ENCODE assay signal across 1 cellular context in genomic region chr9:131529597-131530545, GRCh38.
A peak's percentile ranks its signal among the peaks of the same experiment; 100 is the strongest.
TF ChIP-seq lines count a peak whose summit lies in the region.

No MANE protein-coding gene starts in this region.

TF ChIP-seq in HepG2, 621 proteins besides CTCF, POLR2A, EP300 and RAD21 (continued from another document and continues in another):
- TF ChIP-seq, protein P1, sequence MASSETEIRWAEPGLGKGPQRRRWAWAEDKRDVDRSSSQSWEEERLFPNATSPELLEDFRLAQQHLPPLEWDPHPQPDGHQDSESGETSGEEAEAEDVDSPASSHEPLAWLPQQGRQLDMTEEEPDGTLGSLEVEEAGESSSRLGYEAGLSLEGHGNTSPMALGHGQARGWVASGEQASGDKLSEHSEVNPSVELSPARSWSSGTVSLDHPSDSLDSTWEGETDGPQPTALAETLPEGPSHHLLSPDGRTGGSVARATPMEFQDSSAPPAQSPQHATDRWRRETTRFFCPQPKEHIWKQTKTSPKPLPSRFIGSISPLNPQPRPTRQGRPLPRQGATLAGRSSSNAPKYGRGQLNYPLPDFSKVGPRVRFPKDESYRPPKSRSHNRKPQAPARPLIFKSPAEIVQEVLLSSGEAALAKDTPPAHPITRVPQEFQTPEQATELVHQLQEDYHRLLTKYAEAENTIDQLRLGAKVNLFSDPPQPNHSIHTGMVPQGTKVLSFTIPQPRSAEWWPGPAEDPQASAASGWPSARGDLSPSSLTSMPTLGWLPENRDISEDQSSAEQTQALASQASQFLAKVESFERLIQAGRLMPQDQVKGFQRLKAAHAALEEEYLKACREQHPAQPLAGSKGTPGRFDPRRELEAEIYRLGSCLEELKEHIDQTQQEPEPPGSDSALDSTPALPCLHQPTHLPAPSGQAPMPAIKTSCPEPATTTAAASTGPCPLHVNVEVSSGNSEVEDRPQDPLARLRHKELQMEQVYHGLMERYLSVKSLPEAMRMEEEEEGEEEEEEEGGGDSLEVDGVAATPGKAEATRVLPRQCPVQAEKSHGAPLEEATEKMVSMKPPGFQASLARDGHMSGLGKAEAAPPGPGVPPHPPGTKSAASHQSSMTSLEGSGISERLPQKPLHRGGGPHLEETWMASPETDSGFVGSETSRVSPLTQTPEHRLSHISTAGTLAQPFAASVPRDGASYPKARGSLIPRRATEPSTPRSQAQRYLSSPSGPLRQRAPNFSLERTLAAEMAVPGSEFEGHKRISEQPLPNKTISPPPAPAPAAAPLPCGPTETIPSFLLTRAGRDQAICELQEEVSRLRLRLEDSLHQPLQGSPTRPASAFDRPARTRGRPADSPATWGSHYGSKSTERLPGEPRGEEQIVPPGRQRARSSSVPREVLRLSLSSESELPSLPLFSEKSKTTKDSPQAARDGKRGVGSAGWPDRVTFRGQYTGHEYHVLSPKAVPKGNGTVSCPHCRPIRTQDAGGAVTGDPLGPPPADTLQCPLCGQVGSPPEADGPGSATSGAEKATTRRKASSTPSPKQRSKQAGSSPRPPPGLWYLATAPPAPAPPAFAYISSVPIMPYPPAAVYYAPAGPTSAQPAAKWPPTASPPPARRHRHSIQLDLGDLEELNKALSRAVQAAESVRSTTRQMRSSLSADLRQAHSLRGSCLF (CRISPR knock-in tag; IDR thresholded peaks at IDR 0.05; ENCODE audit: borderline replicate concordance), result no peak
- TF ChIP-seq ZNF562 (CRISPR knock-in tag; IDR thresholded peaks at IDR 0.05; ENCODE audit: borderline replicate concordance) (no peak), RFXANK (CRISPR knock-in tag; IDR thresholded peaks at IDR 0.05) (no peak), ZNF570 (CRISPR knock-in tag; IDR thresholded peaks at IDR 0.05; ENCODE audit: borderline replicate concordance) (no peak), U2AF1 (optimal IDR thresholded peaks at IDR 0.05; ENCODE audit: low read depth, low read length) (no peak), ZNF367 (CRISPR knock-in tag; IDR thresholded peaks at IDR 0.05; ENCODE audit: borderline replicate concordance) (no peak), ZNF780A (CRISPR knock-in tag; IDR thresholded peaks at IDR 0.05) (no peak), ZNF432 (CRISPR knock-in tag; IDR thresholded peaks at IDR 0.05; ENCODE audit: borderline replicate concordance) (no peak), ZNF614 (CRISPR knock-in tag; IDR thresholded peaks at IDR 0.05; ENCODE audit: borderline replicate concordance) (no peak), NONO (IDR thresholded peaks at IDR 0.05) (no peak), NONO (CRISPR knock-in tag; conservative IDR thresholded peaks at IDR 0.05) (no peak), SMAD9 (CRISPR knock-in tag; IDR thresholded peaks at IDR 0.05) (no peak), ZNF407 (CRISPR knock-in tag; IDR thresholded peaks at IDR 0.05; ENCODE audit: not compliant biosample characterization) (no peak), YEATS4 (CRISPR knock-in tag; IDR thresholded peaks at IDR 0.05; ENCODE audit: borderline replicate concordance) (0 out of 2 replicates have a peak, but pooled peaks have one; percentile 35), ZFP90 (CRISPR knock-in tag; IDR thresholded peaks at IDR 0.05; ENCODE audit: borderline replicate concordance) (no peak), ATF7 (IDR thresholded peaks at IDR 0.05) (no peak), ATF7 (CRISPR knock-in tag; IDR thresholded peaks at IDR 0.05) (0 out of 2 replicates have a peak, but pooled peaks have one; percentile 3), ZNF337 (CRISPR knock-in tag; IDR thresholded peaks at IDR 0.05; ENCODE audit: borderline replicate concordance, low read depth) (no peak), ZFP41 (CRISPR knock-in tag; IDR thresholded peaks at IDR 0.05; ENCODE audit: borderline replicate concordance) (no peak), ZNF607 (CRISPR knock-in tag; IDR thresholded peaks at IDR 0.05; ENCODE audit: borderline replicate concordance) (0 out of 2 replicates have a peak, but pooled peaks have one; percentile 27)
- TF ChIP-seq, protein P2, sequence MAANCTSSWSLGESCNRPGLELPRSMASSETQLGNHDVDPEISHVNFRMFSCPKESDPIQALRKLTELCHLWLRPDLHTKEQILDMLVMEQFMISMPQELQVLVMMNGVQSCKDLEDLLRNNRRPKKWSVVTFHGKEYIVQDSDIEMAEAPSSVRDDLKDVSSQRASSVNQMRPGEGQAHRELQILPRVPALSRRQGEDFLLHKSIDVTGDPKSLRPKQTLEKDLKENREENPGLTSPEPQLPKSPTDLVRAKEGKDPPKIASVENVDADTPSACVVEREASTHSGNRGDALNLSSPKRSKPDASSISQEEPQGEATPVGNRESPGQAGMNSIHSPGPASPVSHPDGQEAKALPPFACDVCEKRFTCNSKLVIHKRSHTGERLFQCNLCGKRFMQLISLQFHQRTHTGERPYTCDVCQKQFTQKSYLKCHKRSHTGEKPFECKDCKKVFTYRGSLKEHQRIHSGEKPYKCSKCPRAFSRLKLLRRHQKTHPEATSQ (CRISPR knock-in tag; IDR thresholded peaks at IDR 0.05; ENCODE audit: borderline replicate concordance), result 0 out of 2 replicates have a peak, but pooled peaks have one; percentile 28
- TF ChIP-seq, protein P3, sequence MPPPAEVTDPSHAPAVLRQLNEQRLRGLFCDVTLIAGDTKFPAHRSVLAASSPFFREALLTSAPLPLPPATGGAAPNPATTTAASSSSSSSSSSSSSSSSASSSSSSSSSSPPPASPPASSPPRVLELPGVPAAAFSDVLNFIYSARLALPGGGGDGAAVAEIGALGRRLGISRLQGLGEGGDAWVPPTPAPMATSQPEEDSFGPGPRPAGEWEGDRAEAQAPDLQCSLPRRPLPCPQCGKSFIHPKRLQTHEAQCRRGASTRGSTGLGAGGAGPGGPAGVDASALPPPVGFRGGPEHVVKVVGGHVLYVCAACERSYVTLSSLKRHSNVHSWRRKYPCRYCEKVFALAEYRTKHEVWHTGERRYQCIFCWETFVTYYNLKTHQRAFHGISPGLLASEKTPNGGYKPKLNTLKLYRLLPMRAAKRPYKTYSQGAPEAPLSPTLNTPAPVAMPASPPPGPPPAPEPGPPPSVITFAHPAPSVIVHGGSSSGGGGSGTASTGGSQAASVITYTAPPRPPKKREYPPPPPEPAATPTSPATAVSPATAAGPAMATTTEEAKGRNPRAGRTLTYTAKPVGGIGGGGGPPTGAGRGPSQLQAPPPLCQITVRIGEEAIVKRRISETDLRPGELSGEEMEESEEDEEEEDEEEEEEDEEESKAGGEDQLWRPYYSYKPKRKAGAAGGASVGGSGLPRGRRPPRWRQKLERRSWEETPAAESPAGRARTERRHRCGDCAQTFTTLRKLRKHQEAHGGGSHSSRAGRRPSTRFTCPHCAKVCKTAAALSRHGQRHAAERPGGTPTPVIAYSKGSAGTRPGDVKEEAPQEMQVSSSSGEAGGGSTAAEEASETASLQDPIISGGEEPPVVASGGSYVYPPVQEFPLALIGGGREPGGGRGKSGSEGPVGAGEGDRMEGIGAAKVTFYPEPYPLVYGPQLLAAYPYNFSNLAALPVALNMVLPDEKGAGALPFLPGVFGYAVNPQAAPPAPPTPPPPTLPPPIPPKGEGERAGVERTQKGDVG (CRISPR knock-in tag; IDR thresholded peaks at IDR 0.05; ENCODE audit: borderline replicate concordance), result no peak
- TF ChIP-seq, protein P4, sequence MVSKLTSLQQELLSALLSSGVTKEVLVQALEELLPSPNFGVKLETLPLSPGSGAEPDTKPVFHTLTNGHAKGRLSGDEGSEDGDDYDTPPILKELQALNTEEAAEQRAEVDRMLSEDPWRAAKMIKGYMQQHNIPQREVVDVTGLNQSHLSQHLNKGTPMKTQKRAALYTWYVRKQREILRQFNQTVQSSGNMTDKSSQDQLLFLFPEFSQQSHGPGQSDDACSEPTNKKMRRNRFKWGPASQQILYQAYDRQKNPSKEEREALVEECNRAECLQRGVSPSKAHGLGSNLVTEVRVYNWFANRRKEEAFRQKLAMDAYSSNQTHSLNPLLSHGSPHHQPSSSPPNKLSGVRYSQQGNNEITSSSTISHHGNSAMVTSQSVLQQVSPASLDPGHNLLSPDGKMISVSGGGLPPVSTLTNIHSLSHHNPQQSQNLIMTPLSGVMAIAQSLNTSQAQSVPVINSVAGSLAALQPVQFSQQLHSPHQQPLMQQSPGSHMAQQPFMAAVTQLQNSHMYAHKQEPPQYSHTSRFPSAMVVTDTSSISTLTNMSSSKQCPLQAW (CRISPR knock-in tag; IDR thresholded peaks at IDR 0.05), result peak; percentile 20; the same call in 1 of the 2 replicates
- TF ChIP-seq, protein P5, sequence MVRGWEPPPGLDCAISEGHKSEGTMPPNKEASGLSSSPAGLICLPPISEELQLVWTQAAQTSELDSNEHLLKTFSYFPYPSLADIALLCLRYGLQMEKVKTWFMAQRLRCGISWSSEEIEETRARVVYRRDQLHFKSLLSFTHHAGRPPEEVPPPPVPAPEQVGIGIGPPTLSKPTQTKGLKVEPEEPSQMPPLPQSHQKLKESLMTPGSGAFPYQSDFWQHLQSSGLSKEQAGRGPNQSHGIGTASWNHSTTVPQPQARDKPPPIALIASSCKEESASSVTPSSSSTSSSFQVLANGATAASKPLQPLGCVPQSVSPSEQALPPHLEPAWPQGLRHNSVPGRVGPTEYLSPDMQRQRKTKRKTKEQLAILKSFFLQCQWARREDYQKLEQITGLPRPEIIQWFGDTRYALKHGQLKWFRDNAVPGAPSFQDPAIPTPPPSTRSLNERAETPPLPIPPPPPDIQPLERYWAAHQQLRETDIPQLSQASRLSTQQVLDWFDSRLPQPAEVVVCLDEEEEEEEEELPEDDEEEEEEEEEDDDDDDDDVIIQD (CRISPR knock-in tag; IDR thresholded peaks at IDR 0.05; ENCODE audit: low read depth), result no peak
- TF ChIP-seq, protein P6, sequence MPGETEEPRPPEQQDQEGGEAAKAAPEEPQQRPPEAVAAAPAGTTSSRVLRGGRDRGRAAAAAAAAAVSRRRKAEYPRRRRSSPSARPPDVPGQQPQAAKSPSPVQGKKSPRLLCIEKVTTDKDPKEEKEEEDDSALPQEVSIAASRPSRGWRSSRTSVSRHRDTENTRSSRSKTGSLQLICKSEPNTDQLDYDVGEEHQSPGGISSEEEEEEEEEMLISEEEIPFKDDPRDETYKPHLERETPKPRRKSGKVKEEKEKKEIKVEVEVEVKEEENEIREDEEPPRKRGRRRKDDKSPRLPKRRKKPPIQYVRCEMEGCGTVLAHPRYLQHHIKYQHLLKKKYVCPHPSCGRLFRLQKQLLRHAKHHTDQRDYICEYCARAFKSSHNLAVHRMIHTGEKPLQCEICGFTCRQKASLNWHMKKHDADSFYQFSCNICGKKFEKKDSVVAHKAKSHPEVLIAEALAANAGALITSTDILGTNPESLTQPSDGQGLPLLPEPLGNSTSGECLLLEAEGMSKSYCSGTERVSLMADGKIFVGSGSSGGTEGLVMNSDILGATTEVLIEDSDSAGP (CRISPR knock-in tag; IDR thresholded peaks at IDR 0.05; ENCODE audit: borderline replicate concordance), result 0 out of 2 replicates have a peak, but pooled peaks have one; percentile 25
- TF ChIP-seq, protein P7, sequence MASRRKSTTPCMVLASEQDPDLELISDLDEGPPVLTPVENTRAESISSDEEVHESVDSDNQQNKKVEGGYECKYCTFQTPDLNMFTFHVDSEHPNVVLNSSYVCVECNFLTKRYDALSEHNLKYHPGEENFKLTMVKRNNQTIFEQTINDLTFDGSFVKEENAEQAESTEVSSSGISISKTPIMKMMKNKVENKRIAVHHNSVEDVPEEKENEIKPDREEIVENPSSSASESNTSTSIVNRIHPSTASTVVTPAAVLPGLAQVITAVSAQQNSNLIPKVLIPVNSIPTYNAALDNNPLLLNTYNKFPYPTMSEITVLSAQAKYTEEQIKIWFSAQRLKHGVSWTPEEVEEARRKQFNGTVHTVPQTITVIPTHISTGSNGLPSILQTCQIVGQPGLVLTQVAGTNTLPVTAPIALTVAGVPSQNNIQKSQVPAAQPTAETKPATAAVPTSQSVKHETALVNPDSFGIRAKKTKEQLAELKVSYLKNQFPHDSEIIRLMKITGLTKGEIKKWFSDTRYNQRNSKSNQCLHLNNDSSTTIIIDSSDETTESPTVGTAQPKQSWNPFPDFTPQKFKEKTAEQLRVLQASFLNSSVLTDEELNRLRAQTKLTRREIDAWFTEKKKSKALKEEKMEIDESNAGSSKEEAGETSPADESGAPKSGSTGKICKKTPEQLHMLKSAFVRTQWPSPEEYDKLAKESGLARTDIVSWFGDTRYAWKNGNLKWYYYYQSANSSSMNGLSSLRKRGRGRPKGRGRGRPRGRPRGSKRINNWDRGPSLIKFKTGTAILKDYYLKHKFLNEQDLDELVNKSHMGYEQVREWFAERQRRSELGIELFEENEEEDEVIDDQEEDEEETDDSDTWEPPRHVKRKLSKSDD (CRISPR knock-in tag; IDR thresholded peaks at IDR 0.05; ENCODE audit: low read depth), result no peak
